ENCODE assay signal across 15 cellular contexts in the genomic region with DNA sequence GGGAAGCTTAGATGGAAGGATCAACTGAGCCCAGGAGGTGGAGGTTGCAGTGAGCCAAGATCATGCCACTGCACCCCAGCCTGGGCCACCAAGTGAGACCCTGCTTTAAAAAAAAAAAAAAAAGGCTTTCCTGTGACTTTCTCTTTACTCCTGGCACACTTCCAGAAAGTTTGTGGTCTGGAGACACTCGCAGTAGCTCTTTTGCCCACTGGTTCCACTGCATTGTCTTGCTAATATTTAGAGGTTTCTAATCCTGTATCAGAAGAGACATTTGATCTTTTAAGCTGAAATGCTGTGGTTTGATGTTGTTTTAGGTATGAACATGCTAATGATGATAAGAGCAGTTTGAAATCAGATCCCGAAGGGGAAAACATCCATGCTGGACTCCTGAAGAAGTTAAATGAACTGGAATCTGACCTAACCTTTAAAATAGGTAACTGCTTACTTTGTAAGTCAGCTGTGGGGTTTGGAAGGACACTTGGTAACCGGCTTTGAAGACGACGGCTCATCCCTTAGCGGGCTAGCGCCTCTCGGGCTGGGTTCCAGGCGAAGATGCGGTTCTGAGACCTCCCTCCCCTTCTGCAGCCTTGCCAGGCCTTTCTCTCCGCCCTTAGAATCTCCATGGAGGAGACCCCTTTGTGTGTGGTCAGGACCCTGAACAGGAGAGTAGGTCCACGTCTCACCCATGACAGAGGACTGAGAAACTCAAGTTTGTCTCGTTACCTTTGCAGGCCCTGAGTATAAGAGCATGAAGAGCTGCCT. TPM values are rescaled to one million over a fixed set of nuclear protein-coding genes. Genes with fewer than 3 reads are reported as not detected.
DNase-seq lines count a peak whose midpoint lies in the region; ATAC-seq and TF ChIP-seq lines count a peak whose summit lies in the region.
"Had no signal": no experiment of that assay in that cellular context is flagged by ENCODE, and none has a peak within 500 bp of the region (broad histone marks: within the 10 kb centered on the region; RNA-seq: fewer than 3 reads in every experiment).

No MANE protein-coding gene starts in this region.

- H3K4me1 Mint-ChIP-seq in activated naive CD8-positive, alpha-beta T cell treated with anti-CD3 and anti-CD28 coated beads, Interleukin-2, amount 50 U/mL, for 24 hours, result peaks cover 7% of the 10 kb centered on the region

- ATAC-seq in DND-41 (ENCODE audit: insufficient read depth, low read depth), result no peak
- no peak for ATAC-seq in activated naive CD8-positive, alpha-beta T cell treated with anti-CD3 and anti-CD28 coated beads, Interleukin-2, amount 50 U/mL, for 24 hours
- ATAC-seq in HG02884 (IDR thresholded peaks at IDR 0.05; ENCODE audit: unreplicated experiment), result no peak
- ATAC-seq: GM12878 had no signal

- no peak overlapping the region for H3K4me3 Mint-ChIP-seq in activated naive CD8-positive, alpha-beta T cell treated with anti-CD3 and anti-CD28 coated beads, Interleukin-2, amount 50 U/mL, for 24 hours

- DNase-seq in DND-41 (peak; percentile 39), LHCN-M2 (ENCODE audit: low read depth) (peak; percentile 59), kidney tubule cell (ENCODE audit: low spot score) (peak; percentile 52), NOMO-1 (lab: John Stamatoyannopoulos, UW; ENCODE audit: unreplicated experiment in 2 of 2) (no peak), inferior parietal cortex (ENCODE audit: extremely low spot score) (no peak), NCI-H2081 treated with DMSO at 0.1 percent for 48 hours (lab: John Stamatoyannopoulos, UW) (no peak)
- no peak for DNase-seq in activated naive CD8-positive, alpha-beta T cell treated with anti-CD3 and anti-CD28 coated beads, Interleukin-2, amount 50 U/mL, for 24 hours
- DNase-seq: aorta, HCEC 1CT, NCI-H2171 treated with DMSO at 0.1 percent for 48 hours had no signal

- H3K27ac Mint-ChIP-seq in activated naive CD8-positive, alpha-beta T cell treated with anti-CD3 and anti-CD28 coated beads, Interleukin-2, amount 50 U/mL, for 24 hours, result peak overlapping the region; percentile 52

- no peaks in the 10 kb centered on the region for H3K27me3 ChIP-seq in DND-41 (ENCODE audit: insufficient read depth, low read length, poor library complexity)
- H3K27me3 ChIP-seq: right lobe of liver, thyroid gland had no signal

- no peaks in the 10 kb centered on the region for H3K4me1 ChIP-seq in DND-41 (ENCODE audit: insufficient read depth, low read length)
- H3K4me1 ChIP-seq: thyroid gland had no signal

- no peaks in the 10 kb centered on the region for H3K27me3 Mint-ChIP-seq in activated naive CD8-positive, alpha-beta T cell treated with anti-CD3 and anti-CD28 coated beads, Interleukin-2, amount 50 U/mL, for 24 hours

- no peak for TF ChIP-seq CTCF in DND-41 (IDR thresholded peaks at IDR 0.05; ENCODE audit: borderline replicate concordance, extremely low read depth, low read length, poor library complexity, severe bottlenecking)

- no peak overlapping the region for H2AFZ ChIP-seq in DND-41 (ENCODE audit: low read depth, low read length)

- H3K9me3 Mint-ChIP-seq in activated naive CD8-positive, alpha-beta T cell treated with anti-CD3 and anti-CD28 coated beads, Interleukin-2, amount 50 U/mL, for 24 hours, result no peaks in the 10 kb centered on the region

- H3K36me3 ChIP-seq in DND-41 (ENCODE audit: insufficient read depth, low read length), result peaks cover 84% of the 10 kb centered on the region

- no peaks in the 10 kb centered on the region for H3K9me3 ChIP-seq in DND-41 (ENCODE audit: insufficient read depth, low read length, severe bottlenecking)
- H3K9me3 ChIP-seq: right lobe of liver, thyroid gland had no signal

- no peak overlapping the region for H3K4me2 ChIP-seq in DND-41 (ENCODE audit: insufficient read depth, low read length)

- peaks cover 16% of the 10 kb centered on the region for H4K20me1 ChIP-seq in DND-41 (ENCODE audit: insufficient read depth, low read length)

- H3K27ac ChIP-seq in DND-41 (ENCODE audit: low read length), result no peak overlapping the region
- H3K27ac ChIP-seq: epithelial cell of prostate, thyroid gland had no signal

- H3K79me2 ChIP-seq in DND-41 (ENCODE audit: insufficient read depth, low read length), result peaks cover 14% of the 10 kb centered on the region

- no peak overlapping the region for H3K9ac ChIP-seq in DND-41 (ENCODE audit: low read depth, low read length)

- no peak overlapping the region for H3K4me3 ChIP-seq in DND-41 (ENCODE audit: low read depth in 1 of 2, low read length in 2 of 2)
- H3K4me3 ChIP-seq: GM12878, right lobe of liver, thyroid gland had no signal

- H3K36me3 Mint-ChIP-seq in activated naive CD8-positive, alpha-beta T cell treated with anti-CD3 and anti-CD28 coated beads, Interleukin-2, amount 50 U/mL, for 24 hours (ENCODE audit: low read depth), result peaks cover 45% of the 10 kb centered on the region

RNA-seq across cellular contexts. Expression of a gene that starts 23.1 kb away (rescaled TPM):
- 84.2 and 116 TPM in 2 replicates for total RNA-seq in LHCN-M2 (2014; rRNA removed)
- 85.6 TPM for polyA plus RNA-seq in LHCN-M2 (2012)

RNA-seq across cellular contexts. Expression of a gene that starts 57.9 kb away (rescaled TPM):
- total RNA-seq in LHCN-M2 (2014; rRNA removed), result 44.2 and 49.1 TPM in 2 replicates
- 36.5 TPM for polyA plus RNA-seq in LHCN-M2 (2012)

Comparison
In these comparisons a context has a peak if more than half of its experiments do, and no peak if none do; other contexts are left out.
1. DNase-seq: peak in DND-41 (single experiment), LHCN-M2 (single experiment) and kidney tubule cell (single experiment); none in activated naive CD8-positive, alpha-beta T cell treated with anti-CD3 and anti-CD28 coated beads, Interleukin-2, amount 50 U/mL, for 24 hours (single experiment), NOMO-1 (0 of 2), inferior parietal cortex (single experiment) and NCI-H2081 treated with DMSO at 0.1 percent for 48 hours (single experiment).